In genomic region chr3:82133070-82133606, GRCh38 we compare ENCODE assay signal across 7 cellular contexts.
DNase-seq lines count a peak whose midpoint lies in the region; ATAC-seq, FAIRE-seq and TF ChIP-seq lines count a peak whose summit lies in the region.

No MANE protein-coding gene starts in this region.

- intact Hi-C loops in GM12878 (cut with micrococcal nuclease; ENCODE audit: unreplicated experiment) (loop anchor here (1.0 to 10.0 kb wide), 7 partner anchors 222 to 1392 kb away; no protein-coding TSS in a partner anchor), spleen (cut with DNase I; ENCODE audit: low total_unique reads) (no loop called here)

- H3K4me1 ChIP-seq in GM12878 (ENCODE audit: control insufficient read depth, insufficient read depth, low read length) (no peaks in the 10 kb centered on the region), spleen (peaks cover 0 to 15% (median 0%) of the 10 kb centered on the region in 6 donors)

- ATAC-seq in GM21526 (IDR thresholded peaks at IDR 0.05; ENCODE audit: low FRiP score, unreplicated experiment) = peak; percentile 96
- ATAC-seq in GM12878 = peak; percentile 93

- TF ChIP-seq CTCF in GM10248 (IDR thresholded peaks at IDR 0.05; ENCODE audit: control extremely low read depth, extremely low read depth, low read depth, missing control alignments) = peak; percentile 66
- TF ChIP-seq CTCF in HL-60 (IDR thresholded peaks at IDR 0.05; ENCODE audit: insufficient read depth, low read length) = peak; percentile 73
- peak; percentile 78 to 83 (median 82) for TF ChIP-seq CTCF in GM12878 (IDR thresholded peaks at IDR 0.05 in 2 of 3, conservative IDR thresholded peaks at IDR 0.05 in 1 of 3; ENCODE audit: control insufficient read depth in 2 of 3, extremely low read depth in 1 of 3, insufficient read depth in 1 of 3, low read depth in 3 of 3, low read length in 3 of 3)
- peak; percentile 41 to 81 (median 68) for TF ChIP-seq CTCF in spleen (IDR thresholded peaks at IDR 0.05 in 8 of 11, conservative IDR thresholded peaks at IDR 0.05 in 3 of 11)

- WGBS in GM12878 (ENCODE audit: insufficient coverage, insufficient replicate concordance, low lambda C conversion rate, missing lambda C conversion rate) = 16% methylated on average over 5 of the region's 5 CpGs
- 31 to 43% (median 36%) methylated on average over 5 of the region's 5 CpGs for WGBS in spleen, 5 donors

- SMC1A ChIA-PET in GM12878 (lab: Charles Lee; ENCODE audit: uncharacterized antibody, unreplicated experiment) = interaction anchor here (0.7 to 2.5 kb wide), 11 partner anchors 10 to 831 kb away, joined by 3 to 15 read pairs (median 3); no protein-coding TSS in a partner anchor

- in situ Hi-C loops in SK-MEL-5 (cut with HindIII; ENCODE audit: low pct_unique_long_range_greater_than_20kb, low sequenced_read_pairs) (no loop called here), GM12878 (cut with MboI) (loop anchor here (5.0 kb wide), 1 partner anchor 551 kb away; no protein-coding TSS in a partner anchor)

- H3K27me3 ChIP-seq in HL-60 (ENCODE audit: insufficient read depth, poor library complexity, severe bottlenecking) (no peaks in the 10 kb centered on the region), GM12878 (replicated peaks in 1 of 2; ENCODE audit: control insufficient read depth in 2 of 2, insufficient read depth in 2 of 2, low read length in 1 of 2) (no peaks in the 10 kb centered on the region), spleen (replicated peaks in 1 of 7) (no peaks in the 10 kb centered on the region)

- POLR2A ChIA-PET in GM10248 (lab: Yijun Ruan, JAX) (no interaction called here), GM12878 (lab: Charles Lee) (no interaction called here)

- BruUV-seq in GM12878 (replicated peaks; lab: Mats Ljungman, UMichigan) = no TSS peak

- TF ChIP-seq EP300 in GM12878 (IDR thresholded peaks at IDR 0.05; ENCODE audit: borderline replicate concordance in 1 of 2, control insufficient read depth in 1 of 2, low read depth in 2 of 2, low read length in 2 of 2) = no peak

- CTCF ChIA-PET in GM10248 (lab: Yijun Ruan, JAX) (interaction anchor here (0.6 to 3.1 kb wide), 17 partner anchors 8 to 644 kb away, joined by 3 to 24 read pairs (median 5); no protein-coding TSS in a partner anchor), GM12878 (lab: Yijun Ruan, JAX) (interaction anchor here (0.6 to 4.2 kb wide), 18 partner anchors 9 to 716 kb away, joined by 3 to 51 read pairs (median 3); no protein-coding TSS in a partner anchor)

- no peaks in the 10 kb centered on the region for H3K9me3 ChIP-seq in GM12878 (replicated peaks; ENCODE audit: control insufficient read depth, insufficient read depth, low read length)
- H3K9me3 ChIP-seq in spleen = no peaks in the 10 kb centered on the region

- peak; percentile 88 for FAIRE-seq in GM12878 (lab: Jason Lieb, UNC)

- H3K27ac ChIP-seq in HL-60 (replicated peaks) (no peak overlapping the region), GM12878 (ENCODE audit: control insufficient read depth, insufficient read depth) (no peak overlapping the region), spleen (no peak overlapping the region)

- H3K4me3 ChIP-seq in HL-60 (replicated peaks; ENCODE audit: insufficient read depth, low read length) = no peak overlapping the region
- H3K4me3 ChIP-seq in GM12878 = no peak overlapping the region
- H3K4me3 ChIP-seq in spleen = no peak overlapping the region

- DNase-seq in GM10248 (ENCODE audit: extremely low spot score) (peak; percentile 36), HL-60 (ENCODE audit: low read depth in 1 of 2, low spot score in 1 of 2) (peak; percentile 29 to 56), SK-MEL-5 (ENCODE audit: low read depth, low spot score) (peak; percentile 71), GM12878 (ENCODE audit: low read depth, low spot score) (peak; percentile 17), iPS DF 4.7 (ENCODE audit: extremely low read depth, low spot score) (peak; percentile 33), spleen (peak; percentile 79)

- no peaks in the 10 kb centered on the region for H3K79me2 ChIP-seq in GM12878 (ENCODE audit: control insufficient read depth, insufficient read depth, low read length)

- no peak overlapping the region for H2AFZ ChIP-seq in GM12878 (ENCODE audit: control insufficient read depth, low read depth, low read length)

- no peak for TF ChIP-seq POLR2A in GM12878 (IDR thresholded peaks at IDR 0.05; ENCODE audit: low read depth, low read length)
- no peak for TF ChIP-seq POLR2A in spleen (IDR thresholded peaks at IDR 0.05)

- H3K9ac ChIP-seq in GM12878 (ENCODE audit: control insufficient read depth, insufficient read depth, low read length) = no peak overlapping the region

- TF ChIP-seq RAD21 in GM12878 (IDR thresholded peaks at IDR 0.05; ENCODE audit: insufficient read depth, low read depth, low read length) = peak; percentile 79

- no peak overlapping the region for H3K4me2 ChIP-seq in GM12878 (ENCODE audit: control insufficient read depth, insufficient read depth)

- H3K36me3 ChIP-seq in GM12878 (ENCODE audit: control insufficient read depth in 2 of 2, insufficient read depth in 2 of 2, low read length in 1 of 2) (no peaks in the 10 kb centered on the region), spleen (no peaks in the 10 kb centered on the region)

- no peaks in the 10 kb centered on the region for H4K20me1 ChIP-seq in GM12878 (ENCODE audit: control insufficient read depth, insufficient read depth)

- RAD21 ChIA-PET in GM12878 (lab: Charles Lee; ENCODE audit: unreplicated experiment) = interaction anchor here (1.1 to 2.2 kb wide), 4 partner anchors 197 to 643 kb away, joined by 3 to 13 read pairs (median 7); no protein-coding TSS in a partner anchor

TF ChIP-seq in GM12878, 131 proteins besides CTCF, POLR2A, EP300 and RAD21:
- TF ChIP-seq SIN3A (IDR thresholded peaks at IDR 0.05; ENCODE audit: low read depth, low read length) (no peak), RELB (IDR thresholded peaks at IDR 0.05; ENCODE audit: low read depth) (no peak), IRF3 (IDR thresholded peaks at IDR 0.05) (no peak), ATF3 (IDR thresholded peaks at IDR 0.05; ENCODE audit: borderline replicate concordance, extremely low read depth, low read depth, low read length) (no peak), BHLHE40 (IDR thresholded peaks at IDR 0.05; ENCODE audit: borderline replicate concordance in 1 of 2, low read depth in 2 of 2, low read length in 1 of 2) (peak; percentile 42 to 67; a peak in 2 of 4 replicates), CBX5 (IDR thresholded peaks at IDR 0.05; ENCODE audit: low read depth) (no peak), ZNF217 (IDR thresholded peaks at IDR 0.05) (no peak), ATF7 (IDR thresholded peaks at IDR 0.05; ENCODE audit: low read depth) (no peak), YY1 (IDR thresholded peaks at IDR 0.05; ENCODE audit: low read depth, low read length) (peak; percentile 64; the same call in 1 of the 2 replicates), IKZF2 (IDR thresholded peaks at IDR 0.05) (no peak), TBL1XR1 (IDR thresholded peaks at IDR 0.05; ENCODE audit: low read depth, low read length) (no peak), CEBPB (IDR thresholded peaks at IDR 0.05; ENCODE audit: borderline replicate concordance in 1 of 2, low read depth in 2 of 2, low read length in 2 of 2) (no peak), SRF (IDR thresholded peaks at IDR 0.05; ENCODE audit: low read depth in 2 of 2, low read length in 2 of 2) (no peak), KAT2A (conservative IDR thresholded peaks at IDR 0.05; ENCODE audit: control insufficient read depth, low read depth, low read length) (no peak), JUNB (IDR thresholded peaks at IDR 0.05) (no peak), HCFC1 (IDR thresholded peaks at IDR 0.05; ENCODE audit: low read length) (no peak), ETV6 (conservative IDR thresholded peaks at IDR 0.05 in 1 of 2, IDR thresholded peaks at IDR 0.05 in 1 of 2; ENCODE audit: borderline replicate concordance in 1 of 2, low read depth in 1 of 2) (no peak), SMARCA5 (IDR thresholded peaks at IDR 0.05) (no peak), MTA3 (IDR thresholded peaks at IDR 0.05; ENCODE audit: borderline replicate concordance, low read length) (no peak), SMC3 (IDR thresholded peaks at IDR 0.05; ENCODE audit: borderline replicate concordance, low read length) (peak; percentile 88)

Comparison
In these comparisons a context has a peak if more than half of its experiments do, and no peak if none do; other contexts are left out.
1. DNase-seq: peak in every context shown above with its lines; median percentile 79 in spleen; 71 in SK-MEL-5; 42 in HL-60; 36 in GM10248; 33 in iPS DF 4.7; 17 in GM12878.